In genomic region chr6:105219218-105219617, GRCh38 we compare ENCODE assay signal across 9 cellular contexts. TPM values are rescaled to one million over a fixed set of nuclear protein-coding genes. Genes with fewer than 3 reads are reported as not detected.
"Had no signal": no experiment of that assay in that cellular context is flagged by ENCODE, and none has a peak within 500 bp of the region (broad histone marks: within the 10 kb centered on the region; RNA-seq: fewer than 3 reads in every experiment).

No MANE protein-coding gene starts in this region.

RNA-seq across cellular contexts. Expression of gene POPDC3, which starts 39.4 kb away (rescaled TPM):
- total RNA-seq: activated CD4-positive, alpha-beta memory T cell treated with anti-CD3 and anti-CD28 coated beads, Interleukin-2, amount 10 ng/mL, durations not matched to agents 7 days and 5 days; activated CD4-positive, alpha-beta T cell treated with anti-CD3 and anti-CD28 coated beads for 36 hours; activated CD4-positive, alpha-beta T cell treated with anti-CD3 and anti-CD28 coated beads, Interleukin-2, amount 10 ng/mL, durations not matched to agents 7 days and 5 days; activated CD8-positive, alpha-beta memory T cell treated with anti-CD3 and anti-CD28 coated beads, Interleukin-2, amount 10 ng/mL, durations not matched to agents 7 days and 5 days; activated CD8-positive, alpha-beta T cell treated with anti-CD3 and anti-CD28 coated beads, Interleukin-2, amount 10 ng/mL, durations not matched to agents 7 days and 5 days; activated naive CD8-positive, alpha-beta T cell treated with anti-CD3 and anti-CD28 coated beads, Interleukin-2, amount 10 ng/mL, durations not matched to agents 7 days and 5 days; activated T-helper 2 cell treated with anti-CD3 and anti-CD28 coated beads, Interferon-gamma antibody, Interleukin-2, Interleukin-4, amounts not matched to agents 10 μg/mL and 5 μg/mL and 100 μg/mL, durations not matched to agents 14 hours and 24 hours and 36 hours; ascending aorta; T-helper 2 cell treated with Interferon-gamma antibody and Interleukin-4, amounts not matched to agents 100 ng/mL and 5 ng/mL, for 36 hours had no signal
